ENCODE assay signal across 16 cellular contexts in the genomic region with DNA sequence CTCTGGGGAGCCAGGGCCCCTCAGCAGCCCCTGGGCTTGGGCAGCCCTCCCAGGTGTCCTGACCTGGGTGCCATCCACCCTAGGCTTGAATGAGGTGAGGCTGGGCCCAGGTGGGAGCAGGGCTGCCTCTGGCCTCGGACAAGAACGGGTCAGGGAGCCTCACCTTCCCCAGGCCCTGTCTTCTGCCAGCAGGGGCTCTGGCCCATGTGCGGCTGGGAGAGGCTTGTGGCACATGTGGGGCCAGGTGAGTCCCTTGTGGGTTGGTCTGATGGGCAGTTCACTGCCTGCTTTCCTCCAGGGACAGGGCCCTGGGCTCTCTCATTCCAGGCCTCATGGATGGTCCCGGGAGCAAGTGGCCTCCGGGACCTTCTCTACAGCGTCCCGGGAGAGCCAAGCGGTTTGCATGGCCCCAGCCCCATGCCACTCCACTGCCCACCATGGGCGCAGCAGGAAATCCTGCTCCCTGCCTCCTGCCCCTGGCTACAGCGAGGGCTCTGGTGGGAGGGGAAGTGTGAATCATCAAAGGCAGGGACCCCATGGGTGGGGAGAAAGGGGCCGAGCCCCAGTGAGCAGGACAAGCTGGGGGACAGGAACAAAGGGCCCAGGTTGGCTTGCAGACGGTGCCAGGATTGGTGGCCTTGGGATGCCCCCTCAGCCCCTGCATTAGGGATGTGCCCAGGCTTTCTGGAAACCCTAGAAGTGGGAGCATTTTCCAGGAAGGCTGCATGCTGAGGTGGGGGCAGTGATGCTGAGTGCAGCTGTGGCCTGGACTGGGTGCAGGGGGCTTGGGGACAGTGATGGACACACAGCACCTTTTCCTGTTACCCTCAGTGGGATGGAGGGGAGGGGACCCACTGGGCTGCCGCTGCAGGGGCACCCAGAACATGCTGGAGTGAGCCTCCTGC. TPM values are rescaled to one million over a fixed set of nuclear protein-coding genes. Genes with fewer than 3 reads are reported as not detected.
DNase-seq lines count a peak whose midpoint lies in the region; ATAC-seq and TF ChIP-seq lines count a peak whose summit lies in the region.
"Had no signal": no experiment of that assay in that cellular context is flagged by ENCODE, and none has a peak within 500 bp of the region (broad histone marks: within the 10 kb centered on the region; RNA-seq: fewer than 3 reads in every experiment).

No MANE protein-coding gene starts in this region.

- no peaks in the 10 kb centered on the region for H4K20me1 ChIP-seq in GM23248 (ENCODE audit: insufficient read depth)

- CTCF ChIA-PET in activated CD4-positive, alpha-beta T cell treated with anti-CD3 and anti-CD28 coated beads for 36 hours (lab: Charles Lee), result no interaction called here

- no peaks in the 10 kb centered on the region for H3K36me3 Mint-ChIP-seq in T-helper 17 cell (ENCODE audit: low read depth)
- no peaks in the 10 kb centered on the region for H3K36me3 Mint-ChIP-seq in glutamatergic neuron (ENCODE audit: unreplicated experiment)
- H3K36me3 Mint-ChIP-seq in activated CD4-positive, alpha-beta T cell treated with anti-CD3 and anti-CD28 coated beads for 36 hours (ENCODE audit: low read depth), result peaks cover 10% of the 10 kb centered on the region

- in situ Hi-C loops in GM23248 (cut with MboI), result no loop called here

- peak overlapping the region; percentile 70 for H3K9ac ChIP-seq in GM23248

- no peak for TF ChIP-seq CTCF in glutamatergic neuron (IDR thresholded peaks at IDR 0.05; ENCODE audit: partially characterized antibody, unreplicated experiment)

- peaks cover 30% of the 10 kb centered on the region for H3K79me2 ChIP-seq in GM23248 (ENCODE audit: insufficient read depth)

- H3K4me2 ChIP-seq in GM23248 (ENCODE audit: unreplicated experiment), result peak overlapping the region; percentile 18

- H3F3A ChIP-seq in GM23248 (ENCODE audit: insufficient read depth), result peaks cover 48% of the 10 kb centered on the region

- 57 to 58% methylated on average over 12 to 13 of the region's 13 CpGs for WGBS in GM23248 (ENCODE audit: low coverage in 1 of 2, low lambda C conversion rate in 2 of 2, missing lambda C conversion rate in 2 of 2), 2 experiments

- ATAC-seq in T-helper 17 cell (no peak), HG03521 (IDR thresholded peaks at IDR 0.05; ENCODE audit: unreplicated experiment) (no peak)
- ATAC-seq in activated CD4-positive, alpha-beta T cell treated with anti-CD3 and anti-CD28 coated beads for 36 hours, result no peak

- peaks cover 20% of the 10 kb centered on the region for H3K4me1 Mint-ChIP-seq in T-helper 17 cell
- H3K4me1 Mint-ChIP-seq in glutamatergic neuron (ENCODE audit: low read depth, unreplicated experiment), result peaks cover 2% of the 10 kb centered on the region
- no peaks in the 10 kb centered on the region for H3K4me1 Mint-ChIP-seq in activated CD4-positive, alpha-beta T cell treated with anti-CD3 and anti-CD28 coated beads for 36 hours

- no peaks in the 10 kb centered on the region for H3K9me3 ChIP-seq in GM23248 (ENCODE audit: low read depth)
- H3K9me3 ChIP-seq in T-helper 17 cell (ENCODE audit: control insufficient read depth, low read length, poor library complexity, severe bottlenecking), result no peaks in the 10 kb centered on the region
- H3K9me3 ChIP-seq: heart left ventricle had no signal

- intact Hi-C loops in activated CD4-positive, alpha-beta T cell treated with anti-CD3 and anti-CD28 coated beads for 36 hours (cut with DNase I, micrococcal nuclease), result no loop called here

- H3K27ac ChIP-seq in GM23248, result peak overlapping the region; percentile 90
- H3K27ac ChIP-seq in temporal lobe (ENCODE audit: low read depth, low read length), result peak overlapping the region; percentile 27
- H3K27ac ChIP-seq: HL-60 had no signal

- H3K9me2 ChIP-seq in GM23248 (ENCODE audit: insufficient read depth), result no peaks in the 10 kb centered on the region

- POLR2A ChIA-PET in activated CD4-positive, alpha-beta T cell treated with anti-CD3 and anti-CD28 coated beads for 36 hours (lab: Charles Lee), result no interaction called here

- H3K4me3 Mint-ChIP-seq in T-helper 17 cell (peak overlapping the region; percentile 39), glutamatergic neuron (ENCODE audit: unreplicated experiment) (no peak overlapping the region)
- no peak overlapping the region for H3K4me3 Mint-ChIP-seq in activated CD4-positive, alpha-beta T cell treated with anti-CD3 and anti-CD28 coated beads for 36 hours
- H3K4me3 Mint-ChIP-seq: activated naive CD8-positive, alpha-beta T cell treated with anti-CD3 and anti-CD28 coated beads, Interleukin-2, amount 10 ng/mL, durations not matched to agents 7 days and 5 days had no signal

- H3K36me3 ChIP-seq in GM23248 (ENCODE audit: low read depth), result peaks cover 7% of the 10 kb centered on the region; the same call in 1 of the 2 replicates

- DNase-seq in GM23248 (peak; percentile 28), T-helper 17 cell (no peak), glutamatergic neuron (peak; percentile 2), AML-193 (lab: John Stamatoyannopoulos, UW) (no peak)
- no peak for DNase-seq in activated CD4-positive, alpha-beta T cell treated with anti-CD3 and anti-CD28 coated beads for 36 hours
- DNase-seq: activated CD4-positive, alpha-beta T cell treated with anti-CD3 and anti-CD28 coated beads, Interleukin-2, amount 50 U/mL, for 1 hour; activated naive CD8-positive, alpha-beta T cell treated with anti-CD3 and anti-CD28 coated beads, Interleukin-2, amount 10 ng/mL, durations not matched to agents 7 days and 5 days; DMS79 treated with DMSO at 0.1 percent for 48 hours; kidney; SHP77 treated with DMSO at 0.1 percent for 48 hours; stimulated activated naive CD4-positive, alpha-beta T cell treated with Interleukin-2 at 50 U/mL for 16 hours; T1000 had no signal

- H3K4me1 ChIP-seq in GM23248 (ENCODE audit: insufficient read depth), result peaks cover 70% of the 10 kb centered on the region

- no peaks in the 10 kb centered on the region for H3K27me3 ChIP-seq in GM23248 (replicated peaks; ENCODE audit: insufficient read depth)
- H3K27me3 ChIP-seq: heart left ventricle had no signal

- H3K9me3 Mint-ChIP-seq in glutamatergic neuron (ENCODE audit: unreplicated experiment), result peaks cover 6% of the 10 kb centered on the region
- H3K9me3 Mint-ChIP-seq in activated CD4-positive, alpha-beta T cell treated with anti-CD3 and anti-CD28 coated beads for 36 hours (ENCODE audit: low read depth), result no peaks in the 10 kb centered on the region
- H3K9me3 Mint-ChIP-seq: activated naive CD8-positive, alpha-beta T cell treated with anti-CD3 and anti-CD28 coated beads, Interleukin-2, amount 10 ng/mL, durations not matched to agents 7 days and 5 days had no signal

- peak overlapping the region; percentile 92 for H3K27ac Mint-ChIP-seq in T-helper 17 cell
- no peak overlapping the region for H3K27ac Mint-ChIP-seq in glutamatergic neuron (ENCODE audit: unreplicated experiment)
- H3K27ac Mint-ChIP-seq in activated CD4-positive, alpha-beta T cell treated with anti-CD3 and anti-CD28 coated beads for 36 hours, result no peak overlapping the region

- H2AFZ ChIP-seq in GM23248, result no peak overlapping the region

- no peaks in the 10 kb centered on the region for H3K27me3 Mint-ChIP-seq in T-helper 17 cell
- peaks cover 11% of the 10 kb centered on the region for H3K27me3 Mint-ChIP-seq in glutamatergic neuron (ENCODE audit: unreplicated experiment)
- H3K27me3 Mint-ChIP-seq in activated CD4-positive, alpha-beta T cell treated with anti-CD3 and anti-CD28 coated beads for 36 hours, result no peaks in the 10 kb centered on the region
- H3K27me3 Mint-ChIP-seq: activated naive CD8-positive, alpha-beta T cell treated with anti-CD3 and anti-CD28 coated beads, Interleukin-2, amount 10 ng/mL, durations not matched to agents 7 days and 5 days had no signal

- H3K4me3 ChIP-seq in GM23248, result no peak overlapping the region
- H3K4me3 ChIP-seq: heart left ventricle had no signal

RNA-seq across cellular contexts. Expression of gene VASN, which starts 12.2 kb away (rescaled TPM):
- total RNA-seq in GM23248 (2014; rRNA removed; shearing (Covaris generic)), result 223 and 234 TPM in 2 replicates
- polyA plus RNA-seq in GM23248 (2016; fragmentation: Nextera tagmentation; extraction: Ambion mirVana), result 160 and 169 TPM in 2 replicates
- total RNA-seq in T-helper 17 cell (under 1 TPM; 0.55 to 0.57 TPM), glutamatergic neuron (ENCODE audit: unreplicated experiment) (4.1 TPM), temporal lobe (2.5 TPM)
- total RNA-seq in activated CD4-positive, alpha-beta T cell treated with anti-CD3 and anti-CD28 coated beads for 36 hours, result not detected

RNA-seq across cellular contexts. Expression of gene CORO7, which starts 32.6 kb away (rescaled TPM):
- 13.2 and 27.7 TPM in 2 replicates for total RNA-seq in GM23248 (2014; rRNA removed; shearing (Covaris generic))
- 5.9 and 7.3 TPM in 2 replicates for polyA plus RNA-seq in GM23248 (2016; fragmentation: Nextera tagmentation; extraction: Ambion mirVana)
- total RNA-seq in T-helper 17 cell (100 to 1,000 TPM; 733 to 757 TPM), glutamatergic neuron (ENCODE audit: unreplicated experiment) (200 TPM), temporal lobe (25.6 TPM)
- 10 to 100 TPM; 65.0 to 67.1 TPM for total RNA-seq in activated CD4-positive, alpha-beta T cell treated with anti-CD3 and anti-CD28 coated beads for 36 hours

RNA-seq across cellular contexts. Expression of gene PAM16, which starts 32.7 kb away (rescaled TPM):
- 20.4 and 33.0 TPM in 2 replicates for total RNA-seq in GM23248 (2014; rRNA removed; shearing (Covaris generic))
- polyA plus RNA-seq in GM23248 (2016; fragmentation: Nextera tagmentation; extraction: Ambion mirVana), result 74.5 and 78.9 TPM in 2 replicates
- 10 to 100 TPM; 32.3 to 41.4 TPM for total RNA-seq in T-helper 17 cell
- total RNA-seq in glutamatergic neuron (ENCODE audit: unreplicated experiment), result 33.1 TPM
- 16.7 TPM for total RNA-seq in temporal lobe
- total RNA-seq in activated CD4-positive, alpha-beta T cell treated with anti-CD3 and anti-CD28 coated beads for 36 hours, result 10 to 100 TPM; 62.8 to 67.8 TPM

RNA-seq across cellular contexts. Expression of gene DNAJA3, which starts 41.8 kb away (rescaled TPM):
- total RNA-seq in GM23248 (2014; rRNA removed; shearing (Covaris generic)), result 43.9 and 47.2 TPM in 2 replicates
- 50.9 and 51.0 TPM in 2 replicates for polyA plus RNA-seq in GM23248 (2016; fragmentation: Nextera tagmentation; extraction: Ambion mirVana)
- total RNA-seq in T-helper 17 cell, result 10 to 100 TPM; 27.9 to 29.7 TPM
- 32.6 TPM for total RNA-seq in glutamatergic neuron (ENCODE audit: unreplicated experiment)
- total RNA-seq in temporal lobe, result 21.1 TPM
- total RNA-seq in activated CD4-positive, alpha-beta T cell treated with anti-CD3 and anti-CD28 coated beads for 36 hours, result 100 to 1,000 TPM in 1 of 2 experiments, 10 to 100 TPM in 1; 93.9 to 102 TPM

Comparison
In these comparisons a context has a peak if more than half of its experiments do, and no peak if none do; other contexts are left out.
1. DNase-seq: peak in GM23248 (single experiment) and glutamatergic neuron (single experiment); none in T-helper 17 cell (0 of 3), AML-193 (0 of 2) and activated CD4-positive, alpha-beta T cell treated with anti-CD3 and anti-CD28 coated beads for 36 hours (single experiment).
2. RNA of gene VASN, which starts 12.2 kb away (total RNA-seq): 223 to 234 TPM in GM23248; 4.1 TPM in glutamatergic neuron (single experiment), 2.5 TPM in temporal lobe (single experiment), 0.55 to 0.57 TPM in T-helper 17 cell and not detected in activated CD4-positive, alpha-beta T cell treated with anti-CD3 and anti-CD28 coated beads for 36 hours; every median in the first group is over 10 times any median in the second.